Comparison of ENCODE assay signal across 23 cellular contexts in genomic region chr7:22202141-22202540, GRCh38.
DNase-seq lines count a peak whose midpoint lies in the region; ATAC-seq, FAIRE-seq and TF ChIP-seq lines count a peak whose summit lies in the region.
"Had no signal": no experiment of that assay in that cellular context is flagged by ENCODE, and none has a peak within 500 bp of the region (broad histone marks: within the 10 kb centered on the region; RNA-seq: fewer than 3 reads in every experiment).

No MANE protein-coding gene starts in this region.

- ATAC-seq in mucosa of descending colon (peak; percentile 60), GM21528 (IDR thresholded peaks at IDR 0.05; ENCODE audit: low FRiP score, unreplicated experiment) (no peak)
- ATAC-seq: activated CD4-positive, alpha-beta T cell treated with anti-CD3 and anti-CD28 coated beads for 36 hours had no signal

- H3K27ac ChIP-seq in left ventricle myocardium inferior (replicated peaks) = peak overlapping the region; percentile 90
- H3K27ac ChIP-seq in brain microvascular endothelial cell = no peak overlapping the region
- H3K27ac ChIP-seq: stomach had no signal

- H3K4me3 ChIP-seq in left ventricle myocardium inferior (no peak overlapping the region), brain microvascular endothelial cell (ENCODE audit: low read depth, low read length) (no peak overlapping the region), mucosa of descending colon (no peak overlapping the region)
- H3K4me3 ChIP-seq: lung, stomach, tibial nerve had no signal

- peaks cover 80% of the 10 kb centered on the region for H3K4me1 ChIP-seq in left ventricle myocardium inferior
- H3K4me1 ChIP-seq in mucosa of descending colon (ENCODE audit: low read depth) = peaks cover 17% of the 10 kb centered on the region
- H3K4me1 ChIP-seq: stomach had no signal

- no peak for TF ChIP-seq POLR2A in GM12891 (IDR thresholded peaks at IDR 0.05; ENCODE audit: low read depth, low read length)

- intact Hi-C loops in left ventricle myocardium inferior (cut with micrococcal nuclease) (no loop called here), cardiac septum (cut with DNase I) (no loop called here), mucosa of descending colon (cut with DNase I, micrococcal nuclease) (no loop called here)

- peaks cover 3% of the 10 kb centered on the region for H3K9me3 ChIP-seq in left ventricle myocardium inferior (replicated peaks)
- H3K9me3 ChIP-seq in mucosa of descending colon = no peaks in the 10 kb centered on the region
- H3K9me3 ChIP-seq: stomach, tibial nerve had no signal

- no peaks in the 10 kb centered on the region for H3K27me3 ChIP-seq in left ventricle myocardium inferior (ENCODE audit: low read depth)
- no peaks in the 10 kb centered on the region for H3K27me3 ChIP-seq in brain microvascular endothelial cell (replicated peaks)
- H3K27me3 ChIP-seq: stomach, tibial nerve had no signal

- in situ Hi-C loops in brain microvascular endothelial cell (cut with HindIII; ENCODE audit: low pct_ligation_motif_present, low sequenced_read_pairs) = no loop called here

- no peak for FAIRE-seq in GM12891 (lab: Jason Lieb, UNC)
- FAIRE-seq: A204.1, kidney had no signal

- H3K36me3 ChIP-seq in left ventricle myocardium inferior (peaks cover 8% of the 10 kb centered on the region), brain microvascular endothelial cell (replicated peaks) (no peaks in the 10 kb centered on the region), mucosa of descending colon (ENCODE audit: low read depth) (no peaks in the 10 kb centered on the region)
- H3K36me3 ChIP-seq: tibial nerve had no signal

- DNase-seq in left ventricle myocardium inferior (no peak), cardiac septum (ENCODE audit: low spot score) (no peak), brain microvascular endothelial cell (peak; percentile 37), mucosa of descending colon (peak in 1 of 3 donors; percentile 58), hippocampal formation (lab: John Stamatoyannopoulos, UW) (no peak), NOMO-1 treated with dmso at 0.1 percent for 144 hours (lab: John Stamatoyannopoulos, UW; ENCODE audit: unreplicated experiment) (no peak), GM12891 (ENCODE audit: insufficient read length, low spot score) (no peak)
- DNase-seq: activated CD4-positive, alpha-beta T cell treated with anti-CD3 and anti-CD28 coated beads for 36 hours; activated gamma-delta T cell; activated naive CD8-positive, alpha-beta T cell treated with anti-CD3 and anti-CD28 coated beads, Interleukin-2, amount 10 ng/mL, durations not matched to agents 7 days and 5 days; activated T-cell treated with anti-CD3 and anti-CD28 coated beads, Interleukin-2, amount 50 U/mL, for 24 hours; CD4-positive, alpha-beta T cell; GOT3; kidney; NCI-H1092 treated with DMSO at 0.1 percent for 48 hours; NCI-H187; NCI-H526 treated with DMSO at 0.1 percent for 48 hours; RPMI8226; stomach had no signal

- TF ChIP-seq CTCF in left ventricle myocardium inferior (IDR thresholded peaks at IDR 0.05; ENCODE audit: borderline replicate concordance) (no peak), brain microvascular endothelial cell (IDR thresholded peaks at IDR 0.05; ENCODE audit: low read depth, low read length, missing control alignments) (no peak), mucosa of descending colon (IDR thresholded peaks at IDR 0.05) (no peak)

TF ChIP-seq in GM12891, 5 proteins besides CTCF, POLR2A, EP300 and RAD21:
- TF ChIP-seq SPI1 (IDR thresholded peaks at IDR 0.05; ENCODE audit: low read depth, low read length) = no peak
- TF ChIP-seq PAX5 (IDR thresholded peaks at IDR 0.05; ENCODE audit: insufficient read depth, low read length, severe bottlenecking) = no peak
- TF ChIP-seq POLR2AphosphoS5 (IDR thresholded peaks at IDR 0.05; ENCODE audit: low read depth, low read length) = no peak
- TF ChIP-seq POU2F2 (IDR thresholded peaks at IDR 0.05; ENCODE audit: low read depth, low read length) = no peak
- TF ChIP-seq TAF1 (IDR thresholded peaks at IDR 0.05; ENCODE audit: low read depth, low read length) = no peak
